9 cellular contexts compared by ENCODE assay signal in the genomic region with DNA sequence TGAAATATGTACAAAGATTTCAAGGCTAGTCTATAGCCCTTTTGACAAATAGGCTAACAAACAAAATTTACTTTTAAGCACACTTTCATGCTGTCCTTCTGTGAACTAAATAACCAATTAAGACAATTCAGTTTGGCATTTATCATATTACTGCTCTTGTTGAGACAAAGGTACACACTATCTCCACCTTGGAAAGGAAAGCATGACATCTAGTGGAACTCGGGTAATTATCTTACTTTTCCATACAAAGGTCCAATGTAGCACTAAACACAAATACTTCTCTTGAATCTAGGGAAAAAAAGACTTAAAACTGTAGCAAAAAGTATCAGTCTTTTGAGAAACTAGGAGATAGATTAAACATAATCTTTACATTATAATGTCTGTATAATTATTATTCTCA.
DNase-seq lines count a peak whose midpoint lies in the region; ATAC-seq, FAIRE-seq and TF ChIP-seq lines count a peak whose summit lies in the region.
"Had no signal": no experiment of that assay in that cellular context is flagged by ENCODE, and none has a peak within 500 bp of the region (broad histone marks: within the 10 kb centered on the region; RNA-seq: fewer than 3 reads in every experiment).

No MANE protein-coding gene starts in this region.

- H3K4me1 Mint-ChIP-seq in nephron progenitor cell = no peaks in the 10 kb centered on the region

- no peak for FAIRE-seq in bronchial epithelial cell (lab: Jason Lieb, UNC)

- no peak overlapping the region for H3K4me3 ChIP-seq in bronchial epithelial cell (ENCODE audit: low read depth, low read length)

- TF ChIP-seq CTCF in bronchial epithelial cell (IDR thresholded peaks at IDR 0.05; ENCODE audit: insufficient read depth, low read length, severe bottlenecking) = no peak
- no peak for TF ChIP-seq CTCF in nephron progenitor cell (IDR thresholded peaks at IDR 0.05)

- H3K36me3 Mint-ChIP-seq in nephron progenitor cell (ENCODE audit: low read depth) = peaks cover under 1% of the 10 kb centered on the region

- DNase-seq in NCI-H345 (lab: John Stamatoyannopoulos, UW) (peak; percentile 38), NCI-H345 treated with DMSO at 0.1 percent for 48 hours (lab: John Stamatoyannopoulos, UW; ENCODE audit: unreplicated experiment) (no peak), M059J (ENCODE audit: low read depth) (peak; percentile 32), bronchial epithelial cell (ENCODE audit: low read depth) (peak; percentile 52), renal cortical epithelial cell (ENCODE audit: low read depth) (peak; percentile 47), nephron progenitor cell (no peak), AG08396 (ENCODE audit: low spot score) (no peak)
- DNase-seq: Caco-2 had no signal

- no peaks in the 10 kb centered on the region for H3K27me3 Mint-ChIP-seq in nephron progenitor cell (ENCODE audit: low read depth, poor library complexity)

- no peaks in the 10 kb centered on the region for H3K27me3 ChIP-seq in bronchial epithelial cell (ENCODE audit: control insufficient read depth, insufficient read depth, low read length)

- no peaks in the 10 kb centered on the region for H3K9me3 Mint-ChIP-seq in nephron progenitor cell

- ATAC-seq in GM21576 (IDR thresholded peaks at IDR 0.05; ENCODE audit: unreplicated experiment) = no peak

- no peak overlapping the region for H3K27ac Mint-ChIP-seq in nephron progenitor cell

- no peaks in the 10 kb centered on the region for H3K36me3 ChIP-seq in bronchial epithelial cell (ENCODE audit: control insufficient read depth, insufficient read depth, low read length)

- H3K4me3 Mint-ChIP-seq in nephron progenitor cell = no peak overlapping the region

Comparison
In these comparisons a context has a peak if more than half of its experiments do, and no peak if none do; other contexts are left out.
1. DNase-seq: peak in NCI-H345 (single experiment), M059J (single experiment), bronchial epithelial cell (single experiment) and renal cortical epithelial cell (single experiment); none in NCI-H345 treated with DMSO at 0.1 percent for 48 hours (single experiment), nephron progenitor cell (single experiment) and AG08396 (single experiment).